In the genomic region with DNA sequence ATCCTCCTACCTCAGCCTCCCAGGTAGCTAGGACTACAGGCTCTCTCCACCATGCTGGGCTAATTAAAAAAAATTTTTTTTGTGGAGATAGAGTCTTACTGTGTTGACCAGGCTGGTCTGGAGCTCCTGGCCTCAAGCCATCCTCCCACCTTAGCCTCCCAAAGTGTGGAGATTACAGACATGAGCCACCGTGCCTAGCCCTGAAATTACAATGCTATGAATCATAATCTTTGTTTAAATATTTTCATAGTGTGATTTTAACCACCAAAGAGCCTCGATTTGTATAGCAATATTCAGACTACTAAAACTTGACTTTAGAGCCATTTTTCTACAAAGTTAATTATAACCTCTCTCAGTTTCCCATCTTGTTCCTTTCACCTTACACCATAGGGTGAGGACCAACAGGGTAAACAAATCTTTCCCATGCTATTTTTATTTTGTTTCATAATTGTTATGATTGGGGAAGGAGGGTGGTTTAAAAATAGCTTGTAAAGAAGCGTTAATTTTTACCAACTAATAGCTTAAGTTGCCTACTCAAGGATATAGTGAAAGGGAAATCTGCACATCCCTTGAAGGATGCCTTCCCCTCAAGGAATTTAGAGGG, we compare ENCODE assay signal across 11 cellular contexts. TPM values are rescaled to one million over a fixed set of nuclear protein-coding genes. Genes with fewer than 3 reads are reported as not detected.
DNase-seq lines count a peak whose midpoint lies in the region; ATAC-seq and TF ChIP-seq lines count a peak whose summit lies in the region.
"Had no signal": no experiment of that assay in that cellular context is flagged by ENCODE, and none has a peak within 500 bp of the region (broad histone marks: within the 10 kb centered on the region; RNA-seq: fewer than 3 reads in every experiment).

No MANE protein-coding gene starts in this region.

- H3K36me3 ChIP-seq in brain microvascular endothelial cell (replicated peaks): no peaks in the 10 kb centered on the region

- TF ChIP-seq CTCF in brain microvascular endothelial cell (IDR thresholded peaks at IDR 0.05; ENCODE audit: low read depth, low read length, missing control alignments): no peak
- no peak for TF ChIP-seq CTCF in omental fat pad (IDR thresholded peaks at IDR 0.05)

- H3K4me3 ChIP-seq in brain microvascular endothelial cell (ENCODE audit: low read depth, low read length): no peak overlapping the region
- H3K4me3 ChIP-seq: K562 had no signal

- peak overlapping the region; percentile 22 for H3K27ac ChIP-seq in brain microvascular endothelial cell
- H3K27ac ChIP-seq: 22Rv1 had no signal

- no peaks in the 10 kb centered on the region for H3K27me3 ChIP-seq in brain microvascular endothelial cell (replicated peaks)

- DNase-seq in DMS53 (lab: John Stamatoyannopoulos, UW) (peak; percentile 26), DMS53 treated with DMSO at 0.1 percent for 48 hours (lab: John Stamatoyannopoulos, UW; ENCODE audit: unreplicated experiment) (no peak), HS-5 (ENCODE audit: low read depth) (peak; percentile 49), brain microvascular endothelial cell (peak; percentile 65), omental fat pad (ENCODE audit: low spot score) (no peak), nucleus accumbens (lab: John Stamatoyannopoulos, UW) (no peak), COLO829 (ENCODE audit: low spot score) (no peak), pons (ENCODE audit: low spot score) (no peak)
- DNase-seq: activated CD8-positive, alpha-beta memory T cell treated with anti-CD3 and anti-CD28 coated beads, Interleukin-2, amount 10 ng/mL, durations not matched to agents 7 days and 5 days had no signal

- in situ Hi-C loops in brain microvascular endothelial cell (cut with HindIII; ENCODE audit: low pct_ligation_motif_present, low sequenced_read_pairs): no loop called here

- peak; percentile 23 for ATAC-seq in omental fat pad (ENCODE audit: low FRiP score)
- ATAC-seq: activated CD8-positive, alpha-beta memory T cell treated with anti-CD3 and anti-CD28 coated beads, Interleukin-2, amount 10 ng/mL, durations not matched to agents 7 days and 5 days; K562 had no signal

RNA-seq across cellular contexts. Expression of a gene that starts 32.7 kb away (rescaled TPM):
- total RNA-seq in omental fat pad: 10 to 100 TPM; 50.4 to 76.9 (median 70.4) TPM

RNA-seq across cellular contexts. Expression of a gene that starts 54.3 kb away (rescaled TPM):
- 10 to 100 TPM; 14.9 to 27.3 (median 25.0) TPM for total RNA-seq in omental fat pad

Comparison
In these comparisons a context has a peak if more than half of its experiments do, and no peak if none do; other contexts are left out.
1. DNase-seq: peak in DMS53 (single experiment), HS-5 (single experiment) and brain microvascular endothelial cell (single experiment); none in DMS53 treated with DMSO at 0.1 percent for 48 hours (single experiment), omental fat pad (single experiment), nucleus accumbens (0 of 56), COLO829 (single experiment) and pons (single experiment).